23 cellular contexts compared by ENCODE assay signal in the genomic region with DNA sequence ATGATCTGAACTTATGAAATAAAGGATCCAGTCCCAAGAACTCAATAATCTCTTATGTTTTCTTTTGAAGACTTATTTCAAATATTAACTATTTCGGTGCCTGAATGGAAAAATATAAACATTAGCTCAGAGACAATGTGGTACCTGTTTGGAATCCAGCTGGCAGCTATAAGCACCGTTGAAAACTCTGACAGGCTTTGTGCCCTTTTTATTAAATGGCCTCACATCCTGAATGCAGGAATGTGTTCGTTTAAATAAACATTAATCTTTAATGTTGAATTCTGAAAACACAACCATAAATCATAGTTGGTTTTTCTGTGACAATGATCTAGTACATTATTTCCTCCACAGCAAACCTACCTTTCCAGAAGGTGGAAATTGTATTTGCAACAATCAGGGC. TPM values are rescaled to one million over a fixed set of nuclear protein-coding genes. Genes with fewer than 3 reads are reported as not detected.
DNase-seq lines count a peak whose midpoint lies in the region; ATAC-seq and TF ChIP-seq lines count a peak whose summit lies in the region.
"Had no signal": no experiment of that assay in that cellular context is flagged by ENCODE, and none has a peak within 500 bp of the region (broad histone marks: within the 10 kb centered on the region; RNA-seq: fewer than 3 reads in every experiment).

No MANE protein-coding gene starts in this region.

- intact Hi-C loops in activated CD4-positive, alpha-beta T cell treated with anti-CD3 and anti-CD28 coated beads, Interleukin-2, amount 10 ng/mL, durations not matched to agents 24 days and 14 days (cut with micrococcal nuclease), result no loop called here

- H3K9me3 Mint-ChIP-seq in activated CD4-positive, alpha-beta T cell treated with anti-CD3 and anti-CD28 coated beads, Interleukin-2, amount 10 ng/mL, durations not matched to agents 24 days and 14 days, result no peaks in the 10 kb centered on the region
- H3K9me3 Mint-ChIP-seq in IgD-negative memory B cell, result no peaks in the 10 kb centered on the region
- no peaks in the 10 kb centered on the region for H3K9me3 Mint-ChIP-seq in naive B cell
- H3K9me3 Mint-ChIP-seq: CD8-positive, alpha-beta T cell; H9 had no signal

- H3K36me3 Mint-ChIP-seq in activated CD4-positive, alpha-beta T cell treated with anti-CD3 and anti-CD28 coated beads, Interleukin-2, amount 10 ng/mL, durations not matched to agents 24 days and 14 days (ENCODE audit: low read depth), result peaks cover 24% of the 10 kb centered on the region
- H3K36me3 Mint-ChIP-seq in IgD-negative memory B cell, result no peaks in the 10 kb centered on the region
- peaks cover 5 to 27% of the 10 kb centered on the region in 2 donors for H3K36me3 Mint-ChIP-seq in naive B cell

- no peak overlapping the region for H3K27ac Mint-ChIP-seq in activated CD4-positive, alpha-beta T cell treated with anti-CD3 and anti-CD28 coated beads, Interleukin-2, amount 10 ng/mL, durations not matched to agents 24 days and 14 days
- H3K27ac Mint-ChIP-seq in IgD-negative memory B cell, result peak overlapping the region in 2 of 3 donors; percentile 83 to 89
- H3K27ac Mint-ChIP-seq in naive B cell, result peak overlapping the region in 4 of 6 donors; percentile 4 to 53 (median 18)
- H3K27ac Mint-ChIP-seq: CD8-positive, alpha-beta T cell; H9 had no signal

- ATAC-seq in naive B cell (ENCODE audit: low read depth in 2 of 2), result no peak
- no peak for ATAC-seq in HG02798 (IDR thresholded peaks at IDR 0.05; ENCODE audit: poor library complexity, unreplicated experiment)
- ATAC-seq: CD8-positive, alpha-beta T cell had no signal

- no peak overlapping the region for H3K4me3 Mint-ChIP-seq in activated CD4-positive, alpha-beta T cell treated with anti-CD3 and anti-CD28 coated beads, Interleukin-2, amount 10 ng/mL, durations not matched to agents 24 days and 14 days
- H3K4me3 Mint-ChIP-seq in IgD-negative memory B cell (no peak overlapping the region), naive B cell (no peak overlapping the region)
- H3K4me3 Mint-ChIP-seq: CD8-positive, alpha-beta T cell; H9 had no signal

- H3K4me1 Mint-ChIP-seq in activated CD4-positive, alpha-beta T cell treated with anti-CD3 and anti-CD28 coated beads, Interleukin-2, amount 10 ng/mL, durations not matched to agents 24 days and 14 days, result peaks cover 18% of the 10 kb centered on the region
- H3K4me1 Mint-ChIP-seq in IgD-negative memory B cell, result peaks cover 14 to 35% (median 31%) of the 10 kb centered on the region in 3 donors
- peaks cover 14 to 26% (median 20%) of the 10 kb centered on the region in 3 donors for H3K4me1 Mint-ChIP-seq in naive B cell

- peaks cover 6% of the 10 kb centered on the region for H3K27me3 Mint-ChIP-seq in activated CD4-positive, alpha-beta T cell treated with anti-CD3 and anti-CD28 coated beads, Interleukin-2, amount 10 ng/mL, durations not matched to agents 24 days and 14 days
- H3K27me3 Mint-ChIP-seq in IgD-negative memory B cell, result no peaks in the 10 kb centered on the region
- peaks cover 0 to 6% (median 0%) of the 10 kb centered on the region in 3 donors for H3K27me3 Mint-ChIP-seq in naive B cell

- peak; percentile 18 for DNase-seq in activated CD4-positive, alpha-beta T cell treated with anti-CD3 and anti-CD28 coated beads, Interleukin-2, amount 10 ng/mL, durations not matched to agents 24 days and 14 days
- DNase-seq in activated CD4-positive, alpha-beta T cell treated with anti-CD3 and anti-CD28 coated beads for 48 hours, result no peak
- DNase-seq in naive B cell, result no peak
- DNase-seq in NCI-H187 (lab: John Stamatoyannopoulos, UW), result no peak
- no peak for DNase-seq in stimulated activated CD4-positive, alpha-beta T cell treated with anti-CD3 and anti-CD28 coated beads, Interleukin-4, amount 100 ng/mL, for 4 hours
- DNase-seq: C1 segment of cervical spinal cord; CD8-positive, alpha-beta T cell; GF-D8; H9; MV-4-11; NCI-H1105 treated with DMSO at 0.1 percent for 48 hours; NCI-H2081 treated with DMSO at 0.1 percent for 48 hours; NCI-H2171 treated with DMSO at 0.1 percent for 48 hours; NCI-H446; NCI-H526; OCI-M1; RPMI8226; SHP77 had no signal

- peak overlapping the region; percentile 25 for H3K27ac ChIP-seq in VCaP
- H3K27ac ChIP-seq: 22Rv1, HL-60 had no signal

- no peak for TF ChIP-seq CTCF in VCaP (conservative IDR thresholded peaks at IDR 0.05)

RNA-seq across cellular contexts. Expression of a gene that starts 4.4 kb away (rescaled TPM):
- total RNA-seq in activated CD4-positive, alpha-beta T cell treated with anti-CD3 and anti-CD28 coated beads, Interleukin-2, amount 10 ng/mL, durations not matched to agents 24 days and 14 days, result 0.02 TPM in 1 of 2 replicates, not detected in the other
- 1.0 TPM for polyA plus RNA-seq in IgD-negative memory B cell
- under 1 TPM in 3 of 6 donors, not detected in 3; 0.21 to 0.38 (median 0.24) TPM for polyA plus RNA-seq in naive B cell (ENCODE audit: low read depth in 6 of 6)
- total RNA-seq: CD8-positive, alpha-beta T cell had no signal

RNA-seq across cellular contexts. Expression of a gene that starts 16.3 kb away (rescaled TPM):
- total RNA-seq in activated CD4-positive, alpha-beta T cell treated with anti-CD3 and anti-CD28 coated beads, Interleukin-2, amount 10 ng/mL, durations not matched to agents 24 days and 14 days, result 45.3 and 45.9 TPM in 2 replicates
- polyA plus RNA-seq in IgD-negative memory B cell (38.3 TPM), naive B cell (ENCODE audit: low read depth in 6 of 6) (10 to 100 TPM; 14.9 to 48.7 (median 32.0) TPM)

RNA-seq across cellular contexts. Expression of a gene that starts 16.5 kb away (rescaled TPM):
- 25.3 and 30.0 TPM in 2 replicates for total RNA-seq in activated CD4-positive, alpha-beta T cell treated with anti-CD3 and anti-CD28 coated beads, Interleukin-2, amount 10 ng/mL, durations not matched to agents 24 days and 14 days
- polyA plus RNA-seq in IgD-negative memory B cell, result 15.0 TPM
- polyA plus RNA-seq in naive B cell (ENCODE audit: low read depth in 6 of 6), result 10 to 100 TPM in 1 of 6 donors, 1 to 10 TPM in 5; 4.0 to 10.8 (median 9.1) TPM
